ENCODE assay signal across 2 cellular contexts in the genomic region with DNA sequence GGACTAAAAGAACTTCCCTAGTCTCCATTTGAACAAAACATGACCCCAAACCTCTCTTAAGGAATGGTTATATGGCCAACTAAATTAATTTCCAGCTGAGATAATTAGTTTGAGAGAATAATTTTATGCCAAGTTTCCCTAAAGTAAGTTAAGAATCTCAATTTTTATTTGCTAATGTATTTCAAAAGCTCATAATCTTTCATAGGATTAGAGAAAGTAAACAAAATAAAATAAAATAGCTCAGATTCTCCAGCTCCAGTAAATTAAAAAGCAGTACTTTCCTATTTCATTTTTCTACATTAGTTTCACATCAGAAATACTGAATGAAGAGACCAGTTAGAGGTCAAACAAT.
TF ChIP-seq lines count a peak whose summit lies in the region.

No MANE protein-coding gene starts in this region.

TF ChIP-seq in HEK293, 187 proteins besides CTCF, POLR2A, EP300 and RAD21 (continued from another document and continues in another):
- TF ChIP-seq, protein P1, sequence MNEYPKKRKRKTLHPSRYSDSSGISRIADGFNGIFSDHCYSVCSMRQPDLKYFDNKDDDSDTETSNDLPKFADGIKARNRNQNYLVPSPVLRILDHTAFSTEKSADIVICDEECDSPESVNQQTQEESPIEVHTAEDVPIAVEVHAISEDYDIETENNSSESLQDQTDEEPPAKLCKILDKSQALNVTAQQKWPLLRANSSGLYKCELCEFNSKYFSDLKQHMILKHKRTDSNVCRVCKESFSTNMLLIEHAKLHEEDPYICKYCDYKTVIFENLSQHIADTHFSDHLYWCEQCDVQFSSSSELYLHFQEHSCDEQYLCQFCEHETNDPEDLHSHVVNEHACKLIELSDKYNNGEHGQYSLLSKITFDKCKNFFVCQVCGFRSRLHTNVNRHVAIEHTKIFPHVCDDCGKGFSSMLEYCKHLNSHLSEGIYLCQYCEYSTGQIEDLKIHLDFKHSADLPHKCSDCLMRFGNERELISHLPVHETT (tag by site-specific recombination; IDR thresholded peaks at IDR 0.05): no peak
- TF ChIP-seq ZNF610 (tag by site-specific recombination; IDR thresholded peaks at IDR 0.05; ENCODE audit: borderline replicate concordance) (no peak), ZNF768 (tag by site-specific recombination; IDR thresholded peaks at IDR 0.05) (no peak), ZNF174 (tag by site-specific recombination; IDR thresholded peaks at IDR 0.05) (no peak), HOXD13 (CRISPR knock-in tag; IDR thresholded peaks at IDR 0.05; ENCODE audit: borderline replicate concordance) (no peak), MZF1 (tag by site-specific recombination; IDR thresholded peaks at IDR 0.05; ENCODE audit: borderline replicate concordance) (no peak), GLIS2 (tag by site-specific recombination; IDR thresholded peaks at IDR 0.05) (no peak), ZNF2 (tag by site-specific recombination; IDR thresholded peaks at IDR 0.05) (no peak), ZNF473 (tag by site-specific recombination; IDR thresholded peaks at IDR 0.05) (no peak), OSR2 (tag by site-specific recombination; IDR thresholded peaks at IDR 0.05) (peak; percentile 28; the same call in 1 of the 2 replicates), ZNF423 (tag by site-specific recombination; IDR thresholded peaks at IDR 0.05) (no peak), GLI2 (tag by site-specific recombination; IDR thresholded peaks at IDR 0.05; ENCODE audit: borderline replicate concordance, low read depth) (no peak), ZNF112 (tag by site-specific recombination; IDR thresholded peaks at IDR 0.05) (no peak), ZNF530 (tag by site-specific recombination; IDR thresholded peaks at IDR 0.05; ENCODE audit: low read depth) (no peak), ZNF623 (tag by site-specific recombination; IDR thresholded peaks at IDR 0.05) (no peak), ZFP37 (tag by site-specific recombination; IDR thresholded peaks at IDR 0.05) (no peak), FEZF1 (tag by site-specific recombination; IDR thresholded peaks at IDR 0.05) (0 out of 2 replicates have a peak, but pooled peaks have one; percentile 26), WT1 (tag by site-specific recombination; IDR thresholded peaks at IDR 0.05) (peak; percentile 90)
- TF ChIP-seq, protein P2, sequence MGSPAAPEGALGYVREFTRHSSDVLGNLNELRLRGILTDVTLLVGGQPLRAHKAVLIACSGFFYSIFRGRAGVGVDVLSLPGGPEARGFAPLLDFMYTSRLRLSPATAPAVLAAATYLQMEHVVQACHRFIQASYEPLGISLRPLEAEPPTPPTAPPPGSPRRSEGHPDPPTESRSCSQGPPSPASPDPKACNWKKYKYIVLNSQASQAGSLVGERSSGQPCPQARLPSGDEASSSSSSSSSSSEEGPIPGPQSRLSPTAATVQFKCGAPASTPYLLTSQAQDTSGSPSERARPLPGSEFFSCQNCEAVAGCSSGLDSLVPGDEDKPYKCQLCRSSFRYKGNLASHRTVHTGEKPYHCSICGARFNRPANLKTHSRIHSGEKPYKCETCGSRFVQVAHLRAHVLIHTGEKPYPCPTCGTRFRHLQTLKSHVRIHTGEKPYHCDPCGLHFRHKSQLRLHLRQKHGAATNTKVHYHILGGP (tag by site-specific recombination; IDR thresholded peaks at IDR 0.05): peak; percentile 73
- TF ChIP-seq, protein P3, sequence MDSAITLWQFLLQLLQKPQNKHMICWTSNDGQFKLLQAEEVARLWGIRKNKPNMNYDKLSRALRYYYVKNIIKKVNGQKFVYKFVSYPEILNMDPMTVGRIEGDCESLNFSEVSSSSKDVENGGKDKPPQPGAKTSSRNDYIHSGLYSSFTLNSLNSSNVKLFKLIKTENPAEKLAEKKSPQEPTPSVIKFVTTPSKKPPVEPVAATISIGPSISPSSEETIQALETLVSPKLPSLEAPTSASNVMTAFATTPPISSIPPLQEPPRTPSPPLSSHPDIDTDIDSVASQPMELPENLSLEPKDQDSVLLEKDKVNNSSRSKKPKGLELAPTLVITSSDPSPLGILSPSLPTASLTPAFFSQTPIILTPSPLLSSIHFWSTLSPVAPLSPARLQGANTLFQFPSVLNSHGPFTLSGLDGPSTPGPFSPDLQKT (IDR thresholded peaks at IDR 0.05; ENCODE audit: borderline replicate concordance, low read depth, low read length): no peak
- TF ChIP-seq, protein P4, sequence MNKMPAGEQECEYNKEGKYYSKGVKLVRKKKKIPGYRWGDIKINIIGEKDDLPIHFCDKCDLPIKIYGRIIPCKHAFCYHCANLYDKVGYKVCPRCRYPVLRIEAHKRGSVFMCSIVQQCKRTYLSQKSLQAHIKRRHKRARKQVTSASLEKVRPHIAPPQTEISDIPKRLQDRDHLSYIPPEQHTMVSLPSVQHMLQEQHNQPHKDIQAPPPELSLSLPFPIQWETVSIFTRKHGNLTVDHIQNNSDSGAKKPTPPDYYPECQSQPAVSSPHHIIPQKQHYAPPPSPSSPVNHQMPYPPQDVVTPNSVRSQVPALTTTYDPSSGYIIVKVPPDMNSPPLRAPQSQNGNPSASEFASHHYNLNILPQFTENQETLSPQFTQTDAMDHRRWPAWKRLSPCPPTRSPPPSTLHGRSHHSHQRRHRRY (tag by site-specific recombination; IDR thresholded peaks at IDR 0.05): no peak
- TF ChIP-seq, protein P5, sequence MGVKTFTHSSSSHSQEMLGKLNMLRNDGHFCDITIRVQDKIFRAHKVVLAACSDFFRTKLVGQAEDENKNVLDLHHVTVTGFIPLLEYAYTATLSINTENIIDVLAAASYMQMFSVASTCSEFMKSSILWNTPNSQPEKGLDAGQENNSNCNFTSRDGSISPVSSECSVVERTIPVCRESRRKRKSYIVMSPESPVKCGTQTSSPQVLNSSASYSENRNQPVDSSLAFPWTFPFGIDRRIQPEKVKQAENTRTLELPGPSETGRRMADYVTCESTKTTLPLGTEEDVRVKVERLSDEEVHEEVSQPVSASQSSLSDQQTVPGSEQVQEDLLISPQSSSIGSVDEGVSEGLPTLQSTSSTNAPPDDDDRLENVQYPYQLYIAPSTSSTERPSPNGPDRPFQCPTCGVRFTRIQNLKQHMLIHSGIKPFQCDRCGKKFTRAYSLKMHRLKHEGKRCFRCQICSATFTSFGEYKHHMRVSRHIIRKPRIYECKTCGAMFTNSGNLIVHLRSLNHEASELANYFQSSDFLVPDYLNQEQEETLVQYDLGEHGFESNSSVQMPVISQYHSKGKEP (tag by site-specific recombination; IDR thresholded peaks at IDR 0.05): no peak

TF ChIP-seq in WTC11, 78 proteins besides CTCF, POLR2A, EP300 and RAD21 (continued from another document):
- TF ChIP-seq, protein P6, sequence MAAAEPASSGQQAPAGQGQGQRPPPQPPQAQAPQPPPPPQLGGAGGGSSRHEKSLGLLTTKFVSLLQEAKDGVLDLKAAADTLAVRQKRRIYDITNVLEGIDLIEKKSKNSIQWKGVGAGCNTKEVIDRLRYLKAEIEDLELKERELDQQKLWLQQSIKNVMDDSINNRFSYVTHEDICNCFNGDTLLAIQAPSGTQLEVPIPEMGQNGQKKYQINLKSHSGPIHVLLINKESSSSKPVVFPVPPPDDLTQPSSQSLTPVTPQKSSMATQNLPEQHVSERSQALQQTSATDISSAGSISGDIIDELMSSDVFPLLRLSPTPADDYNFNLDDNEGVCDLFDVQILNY (CRISPR knock-in tag; IDR thresholded peaks at IDR 0.05): no peak
- TF ChIP-seq, protein P7, sequence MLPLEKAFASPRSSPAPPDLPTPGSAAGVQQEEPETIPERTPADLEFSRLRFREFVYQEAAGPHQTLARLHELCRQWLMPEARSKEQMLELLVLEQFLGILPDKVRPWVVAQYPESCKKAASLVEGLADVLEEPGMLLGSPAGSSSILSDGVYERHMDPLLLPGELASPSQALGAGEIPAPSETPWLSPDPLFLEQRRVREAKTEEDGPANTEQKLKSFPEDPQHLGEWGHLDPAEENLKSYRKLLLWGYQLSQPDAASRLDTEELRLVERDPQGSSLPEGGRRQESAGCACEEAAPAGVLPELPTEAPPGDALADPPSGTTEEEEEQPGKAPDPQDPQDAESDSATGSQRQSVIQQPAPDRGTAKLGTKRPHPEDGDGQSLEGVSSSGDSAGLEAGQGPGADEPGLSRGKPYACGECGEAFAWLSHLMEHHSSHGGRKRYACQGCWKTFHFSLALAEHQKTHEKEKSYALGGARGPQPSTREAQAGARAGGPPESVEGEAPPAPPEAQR (CRISPR knock-in tag; IDR thresholded peaks at IDR 0.05): no peak
- no peak for TF ChIP-seq PRRX2 (CRISPR knock-in tag; IDR thresholded peaks at IDR 0.05)
- TF ChIP-seq ZBTB21 (CRISPR knock-in tag; IDR thresholded peaks at IDR 0.05; ENCODE audit: borderline replicate concordance): no peak
- TF ChIP-seq ESRRA (CRISPR knock-in tag; IDR thresholded peaks at IDR 0.05; ENCODE audit: borderline replicate concordance): no peak
- TF ChIP-seq FOXJ3 (CRISPR knock-in tag; IDR thresholded peaks at IDR 0.05; ENCODE audit: borderline replicate concordance): no peak
- no peak for TF ChIP-seq ELF4 (CRISPR knock-in tag; IDR thresholded peaks at IDR 0.05; ENCODE audit: low read depth)
- TF ChIP-seq NFE2L1 (CRISPR knock-in tag; IDR thresholded peaks at IDR 0.05): no peak
- TF ChIP-seq MYBL2 (CRISPR knock-in tag; IDR thresholded peaks at IDR 0.05): no peak
- TF ChIP-seq, protein P8, sequence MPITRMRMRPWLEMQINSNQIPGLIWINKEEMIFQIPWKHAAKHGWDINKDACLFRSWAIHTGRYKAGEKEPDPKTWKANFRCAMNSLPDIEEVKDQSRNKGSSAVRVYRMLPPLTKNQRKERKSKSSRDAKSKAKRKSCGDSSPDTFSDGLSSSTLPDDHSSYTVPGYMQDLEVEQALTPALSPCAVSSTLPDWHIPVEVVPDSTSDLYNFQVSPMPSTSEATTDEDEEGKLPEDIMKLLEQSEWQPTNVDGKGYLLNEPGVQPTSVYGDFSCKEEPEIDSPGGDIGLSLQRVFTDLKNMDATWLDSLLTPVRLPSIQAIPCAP (CRISPR knock-in tag; IDR thresholded peaks at IDR 0.05): no peak
- TF ChIP-seq, protein P9, sequence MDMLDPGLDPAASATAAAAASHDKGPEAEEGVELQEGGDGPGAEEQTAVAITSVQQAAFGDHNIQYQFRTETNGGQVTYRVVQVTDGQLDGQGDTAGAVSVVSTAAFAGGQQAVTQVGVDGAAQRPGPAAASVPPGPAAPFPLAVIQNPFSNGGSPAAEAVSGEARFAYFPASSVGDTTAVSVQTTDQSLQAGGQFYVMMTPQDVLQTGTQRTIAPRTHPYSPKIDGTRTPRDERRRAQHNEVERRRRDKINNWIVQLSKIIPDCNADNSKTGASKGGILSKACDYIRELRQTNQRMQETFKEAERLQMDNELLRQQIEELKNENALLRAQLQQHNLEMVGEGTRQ (CRISPR knock-in tag; IDR thresholded peaks at IDR 0.05): no peak
- no peak for TF ChIP-seq ATF1 (CRISPR knock-in tag; IDR thresholded peaks at IDR 0.05)
- TF ChIP-seq, protein P10, sequence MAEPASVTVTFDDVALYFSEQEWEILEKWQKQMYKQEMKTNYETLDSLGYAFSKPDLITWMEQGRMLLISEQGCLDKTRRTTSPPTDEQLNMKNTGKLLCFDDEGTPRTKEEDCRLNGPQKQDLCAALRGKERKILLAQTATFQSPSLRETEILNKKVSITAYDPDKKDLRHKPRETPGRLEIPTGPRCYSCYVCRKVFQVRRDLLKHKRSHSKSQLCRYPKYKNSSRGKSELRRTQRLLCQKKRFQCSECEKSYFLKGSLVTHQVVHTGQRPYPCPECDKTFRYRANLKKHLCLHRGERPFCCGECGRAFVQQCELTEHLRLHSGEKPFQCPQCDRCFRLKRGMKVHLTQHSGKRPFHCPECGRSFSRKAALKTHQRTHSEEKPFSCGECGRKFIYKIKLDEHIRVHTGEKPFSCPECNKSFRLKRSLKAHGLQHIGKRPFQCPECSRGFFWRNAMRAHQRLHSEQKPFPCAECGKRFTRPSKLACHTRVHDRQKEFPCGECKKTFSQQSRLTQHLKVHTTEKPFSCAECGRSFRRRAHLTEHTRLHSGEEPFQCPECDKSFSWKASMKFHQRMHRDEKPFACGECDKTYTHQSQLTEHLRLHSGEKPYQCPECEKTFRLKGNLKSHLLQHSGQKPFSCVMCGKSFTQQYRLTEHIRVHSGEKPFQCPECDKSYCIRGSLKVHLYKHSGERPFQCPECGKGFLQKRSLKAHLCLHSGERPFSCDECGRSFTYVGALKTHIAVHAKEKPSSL (CRISPR knock-in tag; conservative IDR thresholded peaks at IDR 0.05): no peak
- TF ChIP-seq, protein P11, sequence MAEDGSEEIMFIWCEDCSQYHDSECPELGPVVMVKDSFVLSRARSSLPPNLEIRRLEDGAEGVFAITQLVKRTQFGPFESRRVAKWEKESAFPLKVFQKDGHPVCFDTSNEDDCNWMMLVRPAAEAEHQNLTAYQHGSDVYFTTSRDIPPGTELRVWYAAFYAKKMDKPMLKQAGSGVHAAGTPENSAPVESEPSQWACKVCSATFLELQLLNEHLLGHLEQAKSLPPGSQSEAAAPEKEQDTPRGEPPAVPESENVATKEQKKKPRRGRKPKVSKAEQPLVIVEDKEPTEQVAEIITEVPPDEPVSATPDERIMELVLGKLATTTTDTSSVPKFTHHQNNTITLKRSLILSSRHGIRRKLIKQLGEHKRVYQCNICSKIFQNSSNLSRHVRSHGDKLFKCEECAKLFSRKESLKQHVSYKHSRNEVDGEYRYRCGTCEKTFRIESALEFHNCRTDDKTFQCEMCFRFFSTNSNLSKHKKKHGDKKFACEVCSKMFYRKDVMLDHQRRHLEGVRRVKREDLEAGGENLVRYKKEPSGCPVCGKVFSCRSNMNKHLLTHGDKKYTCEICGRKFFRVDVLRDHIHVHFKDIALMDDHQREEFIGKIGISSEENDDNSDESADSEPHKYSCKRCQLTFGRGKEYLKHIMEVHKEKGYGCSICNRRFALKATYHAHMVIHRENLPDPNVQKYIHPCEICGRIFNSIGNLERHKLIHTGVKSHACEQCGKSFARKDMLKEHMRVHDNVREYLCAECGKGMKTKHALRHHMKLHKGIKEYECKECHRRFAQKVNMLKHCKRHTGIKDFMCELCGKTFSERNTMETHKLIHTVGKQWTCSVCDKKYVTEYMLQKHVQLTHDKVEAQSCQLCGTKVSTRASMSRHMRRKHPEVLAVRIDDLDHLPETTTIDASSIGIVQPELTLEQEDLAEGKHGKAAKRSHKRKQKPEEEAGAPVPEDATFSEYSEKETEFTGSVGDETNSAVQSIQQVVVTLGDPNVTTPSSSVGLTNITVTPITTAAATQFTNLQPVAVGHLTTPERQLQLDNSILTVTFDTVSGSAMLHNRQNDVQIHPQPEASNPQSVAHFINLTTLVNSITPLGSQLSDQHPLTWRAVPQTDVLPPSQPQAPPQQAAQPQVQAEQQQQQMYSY (CRISPR knock-in tag; IDR thresholded peaks at IDR 0.05): no peak
- TF ChIP-seq NR1H2 (CRISPR knock-in tag; IDR thresholded peaks at IDR 0.05): no peak
- TF ChIP-seq, protein P12, sequence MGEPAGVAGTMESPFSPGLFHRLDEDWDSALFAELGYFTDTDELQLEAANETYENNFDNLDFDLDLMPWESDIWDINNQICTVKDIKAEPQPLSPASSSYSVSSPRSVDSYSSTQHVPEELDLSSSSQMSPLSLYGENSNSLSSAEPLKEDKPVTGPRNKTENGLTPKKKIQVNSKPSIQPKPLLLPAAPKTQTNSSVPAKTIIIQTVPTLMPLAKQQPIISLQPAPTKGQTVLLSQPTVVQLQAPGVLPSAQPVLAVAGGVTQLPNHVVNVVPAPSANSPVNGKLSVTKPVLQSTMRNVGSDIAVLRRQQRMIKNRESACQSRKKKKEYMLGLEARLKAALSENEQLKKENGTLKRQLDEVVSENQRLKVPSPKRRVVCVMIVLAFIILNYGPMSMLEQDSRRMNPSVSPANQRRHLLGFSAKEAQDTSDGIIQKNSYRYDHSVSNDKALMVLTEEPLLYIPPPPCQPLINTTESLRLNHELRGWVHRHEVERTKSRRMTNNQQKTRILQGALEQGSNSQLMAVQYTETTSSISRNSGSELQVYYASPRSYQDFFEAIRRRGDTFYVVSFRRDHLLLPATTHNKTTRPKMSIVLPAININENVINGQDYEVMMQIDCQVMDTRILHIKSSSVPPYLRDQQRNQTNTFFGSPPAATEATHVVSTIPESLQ (CRISPR knock-in tag; IDR thresholded peaks at IDR 0.05): no peak
- TF ChIP-seq MXD4 (CRISPR knock-in tag; IDR thresholded peaks at IDR 0.05; ENCODE audit: borderline replicate concordance): no peak
TF ChIP-seq in WTC11: peak in this region for 0.
